ENCODE assay signal across 8 cellular contexts in genomic region chr10:26684667-26685264, GRCh38. TPM values are rescaled to one million over a fixed set of nuclear protein-coding genes. Genes with fewer than 3 reads are reported as not detected.
DNase-seq lines count a peak whose midpoint lies in the region; ATAC-seq lines count a peak whose summit lies in the region.
"Not testable (repeated sequence)": the region's sequence is repeated elsewhere in the genome, so short reads cannot be mapped to it uniquely, and the experiment has no call there.

No MANE protein-coding gene starts in this region.

- peak; percentile 92 for ATAC-seq in GM19463 (IDR thresholded peaks at IDR 0.05; ENCODE audit: unreplicated experiment)
- peak; percentile 92 for ATAC-seq in HG03103 (IDR thresholded peaks at IDR 0.05; ENCODE audit: low read depth, unreplicated experiment)
- peak; percentile 86 for ATAC-seq in T-helper 17 cell
- peak; percentile 86 for ATAC-seq in stimulated activated memory B cell treated with anti-CD40 and anti-IgM and Interleukin-4, amounts not matched to agents 10 μg/mL and 1 μg/mL and 100 μg/mL, for 72 hours

- not testable (repeated sequence) for H3K4me3 Mint-ChIP-seq in T-helper 17 cell; stimulated activated memory B cell treated with anti-CD40 and anti-IgM and Interleukin-4, amounts not matched to agents 10 μg/mL and 1 μg/mL and 100 μg/mL, for 72 hours

- DNase-seq in DMS53 treated with DMSO at 0.1 percent for 48 hours (lab: John Stamatoyannopoulos, UW; ENCODE audit: unreplicated experiment) (peak; percentile 75), NCI-H2081 treated with DMSO at 0.1 percent for 48 hours (lab: John Stamatoyannopoulos, UW) (peak; percentile 8), dedifferentiated amniotic fluid mesenchymal stem cell (ENCODE audit: extremely low spot score) (peak; percentile 47), kidney glomerular epithelial cell (lab: John Stamatoyannopoulos, UW) (peak; percentile 69)
- DNase-seq in T-helper 17 cell, result not testable (repeated sequence)

- H3K36me3 Mint-ChIP-seq in T-helper 17 cell (ENCODE audit: low read depth); stimulated activated memory B cell treated with anti-CD40 and anti-IgM and Interleukin-4, amounts not matched to agents 10 μg/mL and 1 μg/mL and 100 μg/mL, for 72 hours: not testable (repeated sequence)

- peaks cover 14% of the 10 kb centered on the region for H3K4me1 Mint-ChIP-seq in T-helper 17 cell
- H3K4me1 Mint-ChIP-seq in stimulated activated memory B cell treated with anti-CD40 and anti-IgM and Interleukin-4, amounts not matched to agents 10 μg/mL and 1 μg/mL and 100 μg/mL, for 72 hours, result not testable (repeated sequence)

- not testable (repeated sequence) for H3K9me3 ChIP-seq in T-helper 17 cell (ENCODE audit: control insufficient read depth, low read length, poor library complexity, severe bottlenecking)

- not testable (repeated sequence) for H3K9me3 Mint-ChIP-seq in stimulated activated memory B cell treated with anti-CD40 and anti-IgM and Interleukin-4, amounts not matched to agents 10 μg/mL and 1 μg/mL and 100 μg/mL, for 72 hours

- H3K27ac Mint-ChIP-seq in T-helper 17 cell; stimulated activated memory B cell treated with anti-CD40 and anti-IgM and Interleukin-4, amounts not matched to agents 10 μg/mL and 1 μg/mL and 100 μg/mL, for 72 hours: not testable (repeated sequence)

- H3K27me3 Mint-ChIP-seq in T-helper 17 cell, result not testable (repeated sequence)
- peaks cover 20% of the 10 kb centered on the region for H3K27me3 Mint-ChIP-seq in stimulated activated memory B cell treated with anti-CD40 and anti-IgM and Interleukin-4, amounts not matched to agents 10 μg/mL and 1 μg/mL and 100 μg/mL, for 72 hours

RNA-seq across cellular contexts. Expression of gene PDSS1, which starts 12.7 kb away (rescaled TPM):
- total RNA-seq in T-helper 17 cell, result 1 to 10 TPM; 2.4 to 5.1 TPM
